8 cellular contexts compared by ENCODE assay signal in the genomic region with DNA sequence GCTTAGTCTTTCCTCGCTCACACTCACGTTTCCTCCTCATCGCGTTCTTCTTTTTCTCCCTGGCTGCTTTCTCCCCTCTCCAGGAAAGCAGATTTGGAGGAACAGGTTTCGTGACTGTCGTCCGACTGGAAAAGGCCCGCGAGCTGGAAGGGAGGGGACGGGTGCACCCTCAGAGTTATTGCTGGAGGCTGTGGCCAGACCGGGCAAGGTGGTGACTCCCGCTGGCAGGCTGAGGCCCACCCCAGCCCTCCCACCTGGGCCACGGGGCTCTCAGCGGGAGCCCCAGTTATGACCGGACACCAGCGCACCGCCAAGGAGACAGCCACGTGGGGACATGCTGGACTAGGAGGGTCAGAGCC. TPM values are rescaled to one million over a fixed set of nuclear protein-coding genes. Genes with fewer than 3 reads are reported as not detected.
DNase-seq lines count a peak whose midpoint lies in the region; ATAC-seq, FAIRE-seq and TF ChIP-seq lines count a peak whose summit lies in the region.
"Not testable (repeated sequence)": the region's sequence is repeated elsewhere in the genome, so short reads cannot be mapped to it uniquely, and the experiment has no call there.

No MANE protein-coding gene starts in this region.

- not testable (repeated sequence) for H3K36me3 ChIP-seq in Loucy (ENCODE audit: insufficient read depth, low read length); gastroesophageal sphincter; prostate gland; transverse colon

- not testable (repeated sequence) for H3K9me3 Mint-ChIP-seq in activated T-cell treated with anti-CD3 and anti-CD28 coated beads, Interleukin-2, amount 50 U/mL, for 4 hours; memory B cell

- not testable (repeated sequence) for H3K9me3 ChIP-seq in Loucy (ENCODE audit: insufficient read depth, low read depth, low read length); gastroesophageal sphincter; prostate gland; transverse colon

- not testable (repeated sequence) for H3K4me3 ChIP-seq in Loucy (ENCODE audit: low read length, poor library complexity, severe bottlenecking)
- H3K4me3 ChIP-seq in gastroesophageal sphincter (peak overlapping the region; percentile 16 to 51), prostate gland (peak overlapping the region; percentile 36 to 39), transverse colon (peak overlapping the region in 3 of 4 donors; percentile 25 to 57 (median 46))

- peak; percentile 13 for FAIRE-seq in GM12891 (lab: Jason Lieb, UNC)

- not testable (repeated sequence) for TF ChIP-seq POLR2A in GM12891 (IDR thresholded peaks at IDR 0.05; ENCODE audit: low read depth, low read length); gastroesophageal sphincter (IDR thresholded peaks at IDR 0.05); prostate gland (IDR thresholded peaks at IDR 0.05); transverse colon (IDR thresholded peaks at IDR 0.05)

- H3K27ac Mint-ChIP-seq in memory B cell: not testable (repeated sequence)

- H3K4me1 ChIP-seq in Loucy (ENCODE audit: insufficient read depth, low read length, poor library complexity, severe bottlenecking); prostate gland (replicated peaks): not testable (repeated sequence)
- H3K4me1 ChIP-seq in gastroesophageal sphincter: peaks cover 0 to 23% (median 7%) of the 10 kb centered on the region in 3 donors
- H3K4me1 ChIP-seq in transverse colon: peaks cover 0 to 21% (median 17%) of the 10 kb centered on the region in 4 donors

- not testable (repeated sequence) for H3K79me2 ChIP-seq in Loucy (ENCODE audit: insufficient read depth, low read length)

- DNase-seq in GM12891 (ENCODE audit: insufficient read length, low spot score); activated T-cell treated with anti-CD3 and anti-CD28 coated beads, Interleukin-2, amount 50 U/mL, for 4 hours; memory B cell (ENCODE audit: low spot score in 2 of 2); transverse colon: not testable (repeated sequence)
- peak; percentile 19 for DNase-seq in cerebellar cortex (ENCODE audit: low spot score)
- peak; percentile 13 for DNase-seq in prostate gland (ENCODE audit: low spot score)

- ATAC-seq in activated T-cell treated with anti-CD3 and anti-CD28 coated beads, Interleukin-2, amount 50 U/mL, for 4 hours: peak; percentile 16 to 41
- ATAC-seq in gastroesophageal sphincter: peak; percentile 5
- ATAC-seq in memory B cell (ENCODE audit: low read depth): not testable (repeated sequence)

- not testable (repeated sequence) for H3K9me2 ChIP-seq in Loucy (replicated peaks; ENCODE audit: low read depth, low read length)

- TF ChIP-seq CTCF in Loucy (conservative IDR thresholded peaks at IDR 0.05; ENCODE audit: low read length) (0 out of 2 replicates have a peak, but pooled peaks have one; percentile 4), gastroesophageal sphincter (IDR thresholded peaks at IDR 0.05) (peak in 1 of 4 experiments; percentile 2)
- not testable (repeated sequence) for TF ChIP-seq CTCF in prostate gland (IDR thresholded peaks at IDR 0.05); transverse colon (IDR thresholded peaks at IDR 0.05)

- whole genome bisulfite sequencing in gastroesophageal sphincter (ENCODE audit: low coverage in 1 of 2), 2 donors: 0% methylated on average over 1 to 4 of the region's 18 CpGs
- 10% methylated on average over 18 of the region's 18 CpGs for WGBS in prostate gland
- WGBS in transverse colon (ENCODE audit: low coverage in 1 of 2), 2 donors: 14% methylated on average over 18 of the region's 18 CpGs; no CpG with 5 or more reads in 1 of the 2 donors

- H3K4me3 Mint-ChIP-seq in activated T-cell treated with anti-CD3 and anti-CD28 coated beads, Interleukin-2, amount 50 U/mL, for 4 hours: peak overlapping the region; percentile 60
- peak overlapping the region; percentile 74 for H3K4me3 Mint-ChIP-seq in memory B cell

- H3K4me1 Mint-ChIP-seq in activated T-cell treated with anti-CD3 and anti-CD28 coated beads, Interleukin-2, amount 50 U/mL, for 4 hours (ENCODE audit: low read depth); memory B cell: not testable (repeated sequence)

- not testable (repeated sequence) for H4K20me1 ChIP-seq in Loucy (ENCODE audit: insufficient read depth, low read length, poor library complexity, severe bottlenecking)

- H3K27ac ChIP-seq in gastroesophageal sphincter: peak overlapping the region in 1 of 4 donors; percentile 11
- peak overlapping the region; percentile 12 to 39 for H3K27ac ChIP-seq in prostate gland
- H3K27ac ChIP-seq in transverse colon: not testable (repeated sequence)

- not testable (repeated sequence) for H2AFZ ChIP-seq in Loucy (ENCODE audit: low read length)

- not testable (repeated sequence) for H3K27me3 ChIP-seq in Loucy (ENCODE audit: insufficient read depth, low read length, poor library complexity, severe bottlenecking); prostate gland (replicated peaks; ENCODE audit: insufficient read depth)
- H3K27me3 ChIP-seq in gastroesophageal sphincter (peaks cover 74% of the 10 kb centered on the region), transverse colon (peaks cover 68% of the 10 kb centered on the region)

- intact Hi-C loops in prostate gland (cut with DNase I); transverse colon (cut with DNase I; ENCODE audit: low total_unique reads): not testable (repeated sequence)

- not testable (repeated sequence) for H3K36me3 Mint-ChIP-seq in activated T-cell treated with anti-CD3 and anti-CD28 coated beads, Interleukin-2, amount 50 U/mL, for 4 hours (ENCODE audit: insufficient read depth); memory B cell

- peak overlapping the region; percentile 100 for H3K4me2 ChIP-seq in Loucy (ENCODE audit: low read depth, low read length, poor library complexity, severe bottlenecking)

- not testable (repeated sequence) for TF ChIP-seq EP300 in gastroesophageal sphincter (IDR thresholded peaks at IDR 0.05); transverse colon (IDR thresholded peaks at IDR 0.05; ENCODE audit: low read depth)

- H3F3A ChIP-seq in Loucy (ENCODE audit: low read depth): not testable (repeated sequence)

- in situ Hi-C loops in transverse colon (cut with MboI; ENCODE audit: low pct_ligation_motif_present in 1 of 4, low pct_unique_long_range_greater_than_20kb in 1 of 4, low sequenced_read_pairs in 3 of 4): not testable (repeated sequence)

- H3K27me3 Mint-ChIP-seq in activated T-cell treated with anti-CD3 and anti-CD28 coated beads, Interleukin-2, amount 50 U/mL, for 4 hours (ENCODE audit: low read depth): peaks cover 34% of the 10 kb centered on the region
- peaks cover 40% of the 10 kb centered on the region for H3K27me3 Mint-ChIP-seq in memory B cell

- H3K9ac ChIP-seq in Loucy (ENCODE audit: low read depth, low read length, poor library complexity, severe bottlenecking): not testable (repeated sequence)

RNA-seq across cellular contexts. Expression of a gene that starts 17.0 kb away (rescaled TPM):
- 57.1 TPM for polyA plus RNA-seq in GM12891 (2012; ENCODE audit: low read depth, missing spikeins)
- total RNA-seq in activated T-cell treated with anti-CD3 and anti-CD28 coated beads, Interleukin-2, amount 50 U/mL, for 4 hours: 1 to 10 TPM; 5.7 to 6.9 (median 6.7) TPM
- total RNA-seq in gastroesophageal sphincter: under 1 TPM in 1 of 4 donors, not detected in 3; 0.74 TPM
- 1 to 10 TPM; 1.3 to 3.7 TPM for total RNA-seq in prostate gland
- 1 to 10 TPM in 1 of 4 donors, not detected in 3; 1.1 TPM for total RNA-seq in transverse colon
